8 cellular contexts compared by ENCODE assay signal in the genomic region with DNA sequence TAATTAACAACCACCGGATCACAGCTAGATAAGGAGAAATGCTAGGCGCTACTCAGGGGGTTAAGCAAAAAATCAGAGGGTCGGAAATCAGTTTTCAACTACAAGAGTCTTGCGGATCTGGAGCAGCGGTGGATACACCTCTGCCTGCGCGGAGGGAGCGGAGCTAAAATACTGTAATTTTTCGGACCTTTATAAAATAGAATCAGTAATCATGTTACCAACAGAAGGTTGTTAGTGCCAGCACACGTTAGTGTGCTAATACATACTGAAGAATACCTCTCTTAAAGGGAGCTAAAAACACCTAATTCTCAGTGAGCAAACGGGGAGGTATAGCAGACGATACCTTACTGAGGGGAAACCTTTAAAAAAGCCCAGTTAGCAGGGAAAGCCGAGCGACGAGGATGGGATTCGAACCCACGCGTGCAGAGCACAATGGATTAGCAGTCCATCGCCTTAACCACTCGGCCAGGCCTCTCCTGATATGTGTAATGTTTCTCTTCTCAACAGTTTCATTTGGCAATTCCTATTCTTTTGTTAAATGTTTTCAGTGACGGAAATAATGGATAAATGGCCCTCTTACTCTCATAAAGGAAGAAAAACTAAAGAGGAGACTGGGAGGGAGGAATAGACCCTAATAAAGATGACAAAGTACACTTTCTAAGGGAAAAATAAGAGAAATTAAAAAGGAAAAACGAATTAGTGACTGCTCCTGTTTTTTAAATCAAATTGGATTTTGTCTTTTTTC. TPM values are rescaled to one million over a fixed set of nuclear protein-coding genes. Genes with fewer than 3 reads are reported as not detected.
DNase-seq lines count a peak whose midpoint lies in the region; ATAC-seq and TF ChIP-seq lines count a peak whose summit lies in the region.

No MANE protein-coding gene starts in this region.

- WGBS in body of pancreas, 2 donors = 10 to 29% methylated on average over 22 of the region's 22 CpGs

- H3K27ac ChIP-seq in body of pancreas = peak overlapping the region in 2 of 4 donors; percentile 8 to 70
- H3K27ac ChIP-seq in iPS-18a (ENCODE audit: low read length) = no peak overlapping the region

- H3K9ac ChIP-seq in iPS-18a (ENCODE audit: low read length) = peak overlapping the region; percentile 70
- H3K9ac ChIP-seq in skeletal muscle satellite cell (ENCODE audit: low read depth, low read length) = no peak overlapping the region

- no peak for TF ChIP-seq CTCF in body of pancreas (IDR thresholded peaks at IDR 0.05)

- H3K4me1 ChIP-seq in body of pancreas (no peaks in the 10 kb centered on the region), iPS-18a (ENCODE audit: control insufficient read depth, low read depth, low read length) (no peaks in the 10 kb centered on the region), skeletal muscle satellite cell (ENCODE audit: control insufficient read depth, insufficient read depth, low read length) (peaks cover 11% of the 10 kb centered on the region)

- intact Hi-C loops in body of pancreas (cut with DNase I) = no loop called here

- peak in 1 of 3 donors; percentile 24 for TF ChIP-seq POLR2A in body of pancreas (IDR thresholded peaks at IDR 0.05)

- peak; percentile 35 for ATAC-seq in HG03175 (IDR thresholded peaks at IDR 0.05; ENCODE audit: unreplicated experiment)
- peak; percentile 71 for ATAC-seq in body of pancreas
- no peak for ATAC-seq in HG03095 (IDR thresholded peaks at IDR 0.05; ENCODE audit: unreplicated experiment)

- peaks cover 0 to 5% of the 10 kb centered on the region in 2 donors for H3K27me3 ChIP-seq in body of pancreas
- H3K27me3 ChIP-seq in iPS-18a (ENCODE audit: control insufficient read depth, insufficient read depth, low read length) = no peaks in the 10 kb centered on the region
- no peaks in the 10 kb centered on the region for H3K27me3 ChIP-seq in skeletal muscle satellite cell (ENCODE audit: control insufficient read depth, insufficient read depth, low read length)

- peak; percentile 61 for DNase-seq in GM03348 (ENCODE audit: low spot score)
- peak in 4 of 5 donors; percentile 35 to 78 (median 60) for DNase-seq in T-helper 1 cell
- DNase-seq in body of pancreas = peak; percentile 41 to 74 (median 56)
- DNase-seq in NCI-H345 (lab: John Stamatoyannopoulos, UW) = no peak

- no peaks in the 10 kb centered on the region for H3K36me3 ChIP-seq in body of pancreas (replicated peaks in 1 of 2; ENCODE audit: insufficient read depth in 1 of 2, low read depth in 2 of 2)
- H3K36me3 ChIP-seq in iPS-18a (ENCODE audit: control insufficient read depth, low read depth, low read length) = no peaks in the 10 kb centered on the region
- H3K36me3 ChIP-seq in skeletal muscle satellite cell (ENCODE audit: insufficient read depth, low read length) = no peaks in the 10 kb centered on the region

- peak overlapping the region; percentile 76 for H3K4me2 ChIP-seq in skeletal muscle satellite cell (ENCODE audit: low read length)

- H3K4me3 ChIP-seq in body of pancreas (no peak overlapping the region), iPS-18a (ENCODE audit: low read length) (peak overlapping the region; percentile 79), skeletal muscle satellite cell (ENCODE audit: low read length) (peak overlapping the region; percentile 46)

- no peaks in the 10 kb centered on the region for H3K9me3 ChIP-seq in body of pancreas
- H3K9me3 ChIP-seq in iPS-18a (ENCODE audit: control insufficient read depth, low read depth, low read length) = no peaks in the 10 kb centered on the region
- H3K9me3 ChIP-seq in skeletal muscle satellite cell (replicated peaks; ENCODE audit: low read length) = no peaks in the 10 kb centered on the region

RNA-seq across cellular contexts. Expression of a gene that starts 59.7 kb away (rescaled TPM):
- total RNA-seq in body of pancreas = 1 to 10 TPM; 5.9 to 8.6 TPM
- 14.2 and 14.4 TPM in 2 replicates for total RNA-seq in skeletal muscle satellite cell (2012; rRNA removed)

Comparison
In these comparisons a context has a peak if more than half of its experiments do, and no peak if none do; other contexts are left out.
1. H3K4me3 ChIP-seq: peak in iPS-18a (single experiment) and skeletal muscle satellite cell (single experiment); none in body of pancreas (0 of 2).